9 cellular contexts compared by ENCODE assay signal in genomic region chr1:207565546-207566468, GRCh38.
DNase-seq lines count a peak whose midpoint lies in the region; ATAC-seq and TF ChIP-seq lines count a peak whose summit lies in the region.
"Had no signal": no experiment of that assay in that cellular context is flagged by ENCODE, and none has a peak within 500 bp of the region (broad histone marks: within the 10 kb centered on the region; RNA-seq: fewer than 3 reads in every experiment).

No MANE protein-coding gene starts in this region.

- no peak overlapping the region for H3K27ac ChIP-seq in Peyer's patch
- H3K27ac ChIP-seq: BLaER1 had no signal

- DNase-seq in NCI-H1105 treated with DMSO at 0.1 percent for 48 hours (lab: John Stamatoyannopoulos, UW) (peak; percentile 22), NCI-H1105 (lab: John Stamatoyannopoulos, UW) (no peak), cardiac fibroblast (ENCODE audit: low read depth in 2 of 2) (peak; percentile 13 to 16), nucleus accumbens (lab: John Stamatoyannopoulos, UW) (peak in 36 of 56 donors; percentile 1 to 60 (median 14)), Peyer's patch (no peak)
- DNase-seq in activated effector memory CD4-positive, alpha-beta T cell treated with Interleukin-2 at 50 U/mL for 16 hours: no peak

- no peaks in the 10 kb centered on the region for H3K27me3 ChIP-seq in Peyer's patch
- H3K27me3 ChIP-seq: BLaER1 had no signal

- H3K4me3 ChIP-seq in cardiac fibroblast (replicated peaks in 1 of 2; ENCODE audit: low read depth in 2 of 2, low read length in 2 of 2) (no peak overlapping the region), Peyer's patch (no peak overlapping the region)
- H3K4me3 ChIP-seq: BLaER1 had no signal

- no peaks in the 10 kb centered on the region for H3K9me3 ChIP-seq in Peyer's patch
- H3K9me3 ChIP-seq: BLaER1 had no signal

- ATAC-seq in HG03520 (IDR thresholded peaks at IDR 0.05; ENCODE audit: unreplicated experiment): no peak

- H3K36me3 ChIP-seq in Peyer's patch: no peaks in the 10 kb centered on the region
- H3K36me3 ChIP-seq: BLaER1 had no signal

- peak; percentile 59 for TF ChIP-seq CTCF in LNCAP (IDR thresholded peaks at IDR 0.05)
- peak; percentile 36 for TF ChIP-seq CTCF in cardiac fibroblast (IDR thresholded peaks at IDR 0.05; ENCODE audit: low read depth, low read length)
- TF ChIP-seq CTCF in Peyer's patch (IDR thresholded peaks at IDR 0.05): peak in 2 of 6 experiments; percentile 13 to 18

- H3K4me1 ChIP-seq in Peyer's patch: no peaks in the 10 kb centered on the region

- TF ChIP-seq POLR2A in Peyer's patch (IDR thresholded peaks at IDR 0.05): no peak

Comparison
In these comparisons a context has a peak if more than half of its experiments do, and no peak if none do; other contexts are left out.
1. DNase-seq: peak in NCI-H1105 treated with DMSO at 0.1 percent for 48 hours (single experiment), cardiac fibroblast (2 of 2) and nucleus accumbens (36 of 56); none in NCI-H1105 (single experiment), activated effector memory CD4-positive, alpha-beta T cell treated with Interleukin-2 at 50 U/mL for 16 hours (single experiment) and Peyer's patch (0 of 3).